In genomic region chrX:139692506-139692849, GRCh38 we compare ENCODE assay signal across 11 cellular contexts. TPM values are rescaled to one million over a fixed set of nuclear protein-coding genes. Genes with fewer than 3 reads are reported as not detected.
DNase-seq lines count a peak whose midpoint lies in the region; ATAC-seq, FAIRE-seq and TF ChIP-seq lines count a peak whose summit lies in the region.
"Had no signal": no experiment of that assay in that cellular context is flagged by ENCODE, and none has a peak within 500 bp of the region (broad histone marks: within the 10 kb centered on the region; RNA-seq: fewer than 3 reads in every experiment).

No MANE protein-coding gene starts in this region.

- dilution Hi-C loops in IMR-90 (cut with HindIII; ENCODE audit: low sequenced_read_pairs, unreplicated experiment): no loop called here

- H3K4me3 ChIP-seq in IMR-90 (ENCODE audit: insufficient read depth, low read depth, low read length): peak overlapping the region; percentile 9; the same call in 1 of the 2 replicates
- peak overlapping the region; percentile 19 for H3K4me3 ChIP-seq in fibroblast of pulmonary artery (replicated peaks; ENCODE audit: low read depth, low read length)
- peak overlapping the region in 2 of 4 donors; percentile 34 to 45 for H3K4me3 ChIP-seq in pancreas

- H3K4me2 ChIP-seq in IMR-90 (ENCODE audit: low read depth, low read length): peak overlapping the region; percentile 14; the same call in 1 of the 2 replicates

- H3K4ac ChIP-seq in IMR-90 (ENCODE audit: low read depth, low read length): no peak overlapping the region

- no TSS peak for BruUV-seq in IMR-90 (replicated peaks; lab: Mats Ljungman, UMichigan)

- no peak overlapping the region for H2BK5ac ChIP-seq in IMR-90 (ENCODE audit: low read depth, low read length, poor library complexity, severe bottlenecking)

- WGBS in IMR-90 (ENCODE audit: extremely low coverage in 2 of 2, insufficient read length in 1 of 2), 2 experiments: 20% methylated on average over 1 of the region's 11 CpGs; no CpG with 5 or more reads in 1 of the 2 experiments
- 8 to 29% methylated on average over 11 of the region's 11 CpGs for WGBS in pancreas, 2 donors

- ATAC-seq in IMR-90 (ENCODE audit: low read depth): no peak
- peak; percentile 67 to 85 (median 74) for ATAC-seq in pancreas
- ATAC-seq in GM18505 (IDR thresholded peaks at IDR 0.05; ENCODE audit: unreplicated experiment): no peak

- in situ Hi-C loops in IMR-90 (cut with MboI; ENCODE audit: low sequenced_read_pairs): no loop called here

- no peak overlapping the region for H4K91ac ChIP-seq in IMR-90 (ENCODE audit: insufficient read depth, low read depth, low read length)

- H3K9me1 ChIP-seq in IMR-90 (ENCODE audit: insufficient read depth, low read length): no peaks in the 10 kb centered on the region

- H2BK20ac ChIP-seq in IMR-90 (ENCODE audit: low read depth, low read length): no peak overlapping the region

- H2AK9ac ChIP-seq in IMR-90 (replicated peaks; ENCODE audit: low read depth, low read length, poor library complexity): no peak overlapping the region

- no peak overlapping the region for H2BK15ac ChIP-seq in IMR-90 (ENCODE audit: low read depth, low read length)

- TF ChIP-seq POLR2A in IMR-90 (IDR thresholded peaks at IDR 0.05; ENCODE audit: low read depth, low read length): no peak
- no peak for TF ChIP-seq POLR2A in GM18505 (IDR thresholded peaks at IDR 0.05; ENCODE audit: borderline replicate concordance, extremely low read depth, insufficient read depth, insufficient read length)

- H3K27ac ChIP-seq in IMR-90 (ENCODE audit: insufficient read depth, low read length) (no peak overlapping the region), pancreas (no peak overlapping the region)

- no peak overlapping the region for H2BK120ac ChIP-seq in IMR-90 (ENCODE audit: low read depth, low read length)

- H2AFZ ChIP-seq in IMR-90 (replicated peaks; ENCODE audit: low read length, poor library complexity): peak overlapping the region; percentile 73

- H3K4me1 ChIP-seq in IMR-90 (ENCODE audit: control insufficient read depth, insufficient read depth, low read length) (no peaks in the 10 kb centered on the region), pancreas (no peaks in the 10 kb centered on the region)

- H3K27me3 ChIP-seq in IMR-90 (ENCODE audit: control insufficient read depth, insufficient read depth, low read length): peaks cover 7% of the 10 kb centered on the region; the same call in 1 of the 2 replicates
- H3K27me3 ChIP-seq in pancreas: no peaks in the 10 kb centered on the region

- no peak overlapping the region for H4K8ac ChIP-seq in IMR-90 (ENCODE audit: low read depth in 2 of 2, low read length in 2 of 2)

- no peak overlapping the region for H4K5ac ChIP-seq in IMR-90 (ENCODE audit: low read depth, low read length)

- no peaks in the 10 kb centered on the region for H3K9me3 ChIP-seq in IMR-90 (ENCODE audit: control insufficient read depth, insufficient read depth, low read length)
- no peaks in the 10 kb centered on the region for H3K9me3 ChIP-seq in pancreas

- TF ChIP-seq RAD21 in IMR-90 (IDR thresholded peaks at IDR 0.05; ENCODE audit: low read length): no peak

- H2AK5ac ChIP-seq in IMR-90 (ENCODE audit: low read depth, low read length): no peak overlapping the region

- no peak overlapping the region for H3K56ac ChIP-seq in IMR-90 (ENCODE audit: extremely low read depth, insufficient read depth, low read length)

- no peak overlapping the region for H3K14ac ChIP-seq in IMR-90 (replicated peaks; ENCODE audit: low read depth, low read length)

- no peak overlapping the region for H3K9ac ChIP-seq in IMR-90 (ENCODE audit: low read depth, low read length)

- CTCF ChIA-PET in IMR-90 (lab: Yijun Ruan, JAX): no interaction called here

- H3K79me1 ChIP-seq in IMR-90 (ENCODE audit: low read depth in 1 of 2, low read length in 2 of 2): no peaks in the 10 kb centered on the region

- no peak overlapping the region for H3K23ac ChIP-seq in IMR-90 (ENCODE audit: low read depth, low read length)

- TF ChIP-seq CTCF in IMR-90 (conservative IDR thresholded peaks at IDR 0.05; ENCODE audit: low read depth, low read length) (no peak), fibroblast of pulmonary artery (IDR thresholded peaks at IDR 0.05; ENCODE audit: low read length, missing control alignments) (no peak), pancreas (IDR thresholded peaks at IDR 0.05) (no peak)

- H4K20me1 ChIP-seq in IMR-90 (ENCODE audit: insufficient read depth, low read length): no peaks in the 10 kb centered on the region

- intact Hi-C loops in IMR-90 (cut with micrococcal nuclease): no loop called here
- intact Hi-C loops in pancreas (cut with DNase I): no loop called here

- no peak for FAIRE-seq in pancreas (lab: Jason Lieb, UNC)
- FAIRE-seq: D721Med had no signal

- DNase-seq in ELF-1 (ENCODE audit: low read depth, low spot score) (peak; percentile 53), IMR-90 (no peak), fibroblast of pulmonary artery (ENCODE audit: low read depth) (no peak), pancreas (peak in 5 of 6 donors; percentile 18 to 45 (median 31)), NCI-H1694 (lab: John Stamatoyannopoulos, UW) (no peak), glomerular visceral epithelial cell (ENCODE audit: extremely low spot score) (no peak)
- DNase-seq in stimulated activated CD4-positive, alpha-beta T cell treated with anti-CD3 and anti-CD28 coated beads, Interleukin-2, amount 100 ng/mL, for 24 hours: no peak
- DNase-seq: caudate nucleus, midbrain had no signal

- POLR2A ChIA-PET in IMR-90 (lab: Charles Lee; ENCODE audit: unreplicated experiment): no interaction called here

- no peak overlapping the region for H3K18ac ChIP-seq in IMR-90 (ENCODE audit: low read depth, low read length)

- no peaks in the 10 kb centered on the region for H3K36me3 ChIP-seq in IMR-90 (ENCODE audit: control insufficient read depth, insufficient read depth, low read length)
- no peaks in the 10 kb centered on the region for H3K36me3 ChIP-seq in pancreas

TF ChIP-seq in IMR-90, 13 proteins besides CTCF, POLR2A, EP300 and RAD21:
- TF ChIP-seq, protein P1, sequence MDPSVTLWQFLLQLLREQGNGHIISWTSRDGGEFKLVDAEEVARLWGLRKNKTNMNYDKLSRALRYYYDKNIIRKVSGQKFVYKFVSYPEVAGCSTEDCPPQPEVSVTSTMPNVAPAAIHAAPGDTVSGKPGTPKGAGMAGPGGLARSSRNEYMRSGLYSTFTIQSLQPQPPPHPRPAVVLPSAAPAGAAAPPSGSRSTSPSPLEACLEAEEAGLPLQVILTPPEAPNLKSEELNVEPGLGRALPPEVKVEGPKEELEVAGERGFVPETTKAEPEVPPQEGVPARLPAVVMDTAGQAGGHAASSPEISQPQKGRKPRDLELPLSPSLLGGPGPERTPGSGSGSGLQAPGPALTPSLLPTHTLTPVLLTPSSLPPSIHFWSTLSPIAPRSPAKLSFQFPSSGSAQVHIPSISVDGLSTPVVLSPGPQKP (IDR thresholded peaks at IDR 0.05; ENCODE audit: borderline replicate concordance, low read depth, low read length): no peak
- TF ChIP-seq MAFK (IDR thresholded peaks at IDR 0.05; ENCODE audit: low read depth, low read length) (no peak), RFX5 (IDR thresholded peaks at IDR 0.05; ENCODE audit: low read depth, low read length) (no peak)

RNA-seq across cellular contexts. Expression of gene MCF2, which starts 15.5 kb away (rescaled TPM):
- total RNA-seq in IMR-90 (2012; rRNA removed) (under 0.01 TPM in 1 of 2 replicates, not detected in the other), pancreas (under 1 TPM; 0.05 to 0.20 (median 0.08) TPM)
- polyA plus RNA-seq in IMR-90 (2012; rRNA removed) (0.07 TPM in 1 of 2 replicates, not detected in the other), pancreas (under 1 TPM; 0.08 to 0.16 TPM)
- polyA plus RNA-seq in IMR-90 (2012; cell fraction: cytosol; rRNA removed): not detected in 2 replicates
- 0.07 TPM in 1 of 2 replicates, not detected in the other for polyA plus RNA-seq in IMR-90 (2012; cell fraction: nucleus; rRNA removed; ENCODE audit: low replicate concordance)

Comparison
In these comparisons a context has a peak if more than half of its experiments do, and no peak if none do; other contexts are left out.
1. DNase-seq: peak in ELF-1 (single experiment) and pancreas (5 of 6); none in IMR-90 (single experiment), fibroblast of pulmonary artery (single experiment), stimulated activated CD4-positive, alpha-beta T cell treated with anti-CD3 and anti-CD28 coated beads, Interleukin-2, amount 100 ng/mL, for 24 hours (0 of 2), NCI-H1694 (single experiment) and glomerular visceral epithelial cell (single experiment).
2. ATAC-seq: peak in pancreas (4 of 4); none in IMR-90 (single experiment) and GM18505 (single experiment).